10 cellular contexts compared by ENCODE assay signal in the genomic region with DNA sequence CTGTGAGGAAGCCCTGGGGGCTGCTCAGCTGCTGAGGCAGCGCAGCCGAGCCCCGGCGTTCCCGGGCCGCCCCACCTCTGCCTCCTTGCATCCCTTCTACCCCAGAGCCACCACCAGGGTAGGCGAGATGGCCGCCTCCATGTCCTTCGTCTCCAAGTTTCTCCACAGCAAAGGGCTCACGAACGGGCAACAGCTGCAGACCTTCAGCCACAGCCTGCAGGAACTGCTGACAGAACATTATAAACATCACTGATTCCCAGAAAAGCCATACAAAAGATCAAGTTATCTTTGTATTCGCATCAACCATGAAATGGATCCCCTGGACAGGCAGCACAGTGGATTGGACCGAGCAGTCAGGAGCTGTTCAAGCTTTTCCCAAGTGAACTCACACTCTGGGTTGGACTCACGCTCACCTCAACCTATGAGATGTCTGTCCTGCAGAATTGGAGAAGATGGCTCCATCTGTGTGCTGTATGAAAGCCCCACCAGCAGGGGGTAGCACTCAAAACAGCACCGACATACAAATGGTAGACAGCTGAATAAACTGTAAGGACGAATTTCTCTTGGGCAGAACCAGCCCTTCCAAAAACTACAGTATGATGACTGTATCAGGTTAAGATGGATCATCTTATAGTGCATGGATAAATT. TPM values are rescaled to one million over a fixed set of nuclear protein-coding genes. Genes with fewer than 3 reads are reported as not detected.
DNase-seq lines count a peak whose midpoint lies in the region; FAIRE-seq and TF ChIP-seq lines count a peak whose summit lies in the region.
"Had no signal": no experiment of that assay in that cellular context is flagged by ENCODE, and none has a peak within 500 bp of the region (broad histone marks: within the 10 kb centered on the region; RNA-seq: fewer than 3 reads in every experiment).

No MANE protein-coding gene starts in this region.

- no peaks in the 10 kb centered on the region for H3K9me3 Mint-ChIP-seq in activated T-cell treated with anti-CD3 and anti-CD28 coated beads, Interleukin-2, amount 50 U/mL, for 24 hours

- POLR2A ChIA-PET in RWPE1 (lab: Yijun Ruan, JAX; ENCODE audit: low non-redundant PET), result no interaction called here

- WGBS in esophagus, 2 donors, result 65 to 76% methylated on average over 16 of the region's 16 CpGs
- 75 to 90% (median 80%) methylated on average over 16 of the region's 16 CpGs for WGBS in small intestine, 3 donors

- H3K27ac ChIP-seq in esophagus (ENCODE audit: low read depth in 2 of 2, low read length in 1 of 2) (peak overlapping the region; percentile 26 to 29), small intestine (ENCODE audit: low read depth in 1 of 2, low read length in 1 of 2) (peak overlapping the region in 1 of 2 donors; percentile 68), RWPE1 (no peak overlapping the region)

- no peak overlapping the region for H3K27ac Mint-ChIP-seq in activated T-cell treated with anti-CD3 and anti-CD28 coated beads, Interleukin-2, amount 50 U/mL, for 24 hours

- H3K36me3 ChIP-seq in esophagus (ENCODE audit: control insufficient read depth in 2 of 2, insufficient read depth in 2 of 2, low read length in 1 of 2) (no peaks in the 10 kb centered on the region), small intestine (ENCODE audit: control insufficient read depth in 2 of 2, insufficient read depth in 2 of 2, low read length in 2 of 2) (no peaks in the 10 kb centered on the region)

- FAIRE-seq in small intestine (lab: Jason Lieb, UNC), result no peak
- FAIRE-seq: urothelium cell line had no signal

- CTCF ChIA-PET in RWPE1 (lab: Yijun Ruan, JAX), result interaction anchor here (0.5 to 0.6 kb wide), 2 partner anchors 24 to 42 kb away, joined by 4 read pairs; no protein-coding TSS in a partner anchor

- H3K4me1 Mint-ChIP-seq in activated T-cell treated with anti-CD3 and anti-CD28 coated beads, Interleukin-2, amount 50 U/mL, for 24 hours (ENCODE audit: low read depth), result peaks cover 2% of the 10 kb centered on the region

- H3K4me1 ChIP-seq in esophagus (ENCODE audit: control insufficient read depth in 2 of 2, insufficient read depth in 2 of 2, low read length in 1 of 2), result no peaks in the 10 kb centered on the region
- H3K4me1 ChIP-seq in small intestine (ENCODE audit: control insufficient read depth in 2 of 2, insufficient read depth in 1 of 2, low read depth in 1 of 2, low read length in 1 of 2), result no peaks in the 10 kb centered on the region

- no peak overlapping the region for H3K4me3 Mint-ChIP-seq in activated T-cell treated with anti-CD3 and anti-CD28 coated beads, Interleukin-2, amount 50 U/mL, for 24 hours

- peak; percentile 44 for TF ChIP-seq CTCF in LNCaP clone FGC (IDR thresholded peaks at IDR 0.05; ENCODE audit: control insufficient read depth, extremely low read depth, insufficient read depth)
- TF ChIP-seq CTCF in RWPE1 (conservative IDR thresholded peaks at IDR 0.05; ENCODE audit: low read depth), result no peak

- H3K27me3 ChIP-seq in esophagus (ENCODE audit: control insufficient read depth in 1 of 2, insufficient read depth in 2 of 2, low read length in 2 of 2) (no peaks in the 10 kb centered on the region), small intestine (ENCODE audit: control insufficient read depth in 2 of 2, insufficient read depth in 2 of 2, low read length in 2 of 2) (no peaks in the 10 kb centered on the region)

- no peaks in the 10 kb centered on the region for H3K27me3 Mint-ChIP-seq in activated T-cell treated with anti-CD3 and anti-CD28 coated beads, Interleukin-2, amount 50 U/mL, for 24 hours

- H3K9me3 ChIP-seq in esophagus (ENCODE audit: control insufficient read depth in 2 of 2, insufficient read depth in 1 of 2, low read depth in 1 of 2, low read length in 1 of 2), result no peaks in the 10 kb centered on the region
- no peaks in the 10 kb centered on the region for H3K9me3 ChIP-seq in small intestine (ENCODE audit: control insufficient read depth, low read depth)

- H3K4me3 ChIP-seq in LNCaP clone FGC (ENCODE audit: low read depth, low read length), result no peak overlapping the region
- no peak overlapping the region for H3K4me3 ChIP-seq in esophagus (ENCODE audit: low read depth in 1 of 2, low read length in 2 of 2)
- no peak overlapping the region for H3K4me3 ChIP-seq in small intestine (ENCODE audit: low read depth in 1 of 2, low read length in 2 of 2)

- peak; percentile 32 to 39 for DNase-seq in activated T-cell treated with anti-CD3 and anti-CD28 coated beads, Interleukin-2, amount 50 U/mL, for 48 hours
- no peak for DNase-seq in activated T-cell treated with anti-CD3 and anti-CD28 coated beads, Interleukin-2, amount 50 U/mL, for 24 hours
- DNase-seq in LNCaP clone FGC (ENCODE audit: low read depth), result no peak
- DNase-seq in small intestine, result peak; percentile 1
- no peak for DNase-seq in RWPE1 (ENCODE audit: low spot score)
- no peak for DNase-seq in NCI-H510A treated with DMSO at 0.1 percent for 48 hours (lab: John Stamatoyannopoulos, UW)
- no peak for DNase-seq in NOMO-1 (lab: John Stamatoyannopoulos, UW; ENCODE audit: unreplicated experiment in 2 of 2)
- DNase-seq: hypothalamus had no signal

- no peaks in the 10 kb centered on the region for H3K36me3 Mint-ChIP-seq in activated T-cell treated with anti-CD3 and anti-CD28 coated beads, Interleukin-2, amount 50 U/mL, for 24 hours (ENCODE audit: low read depth)

RNA-seq across cellular contexts. Expression of gene A2M, which starts 19.4 kb away (rescaled TPM):
- polyA plus RNA-seq in esophagus (10 to 100 TPM; 18.0 to 60.4 TPM), small intestine (10 to 100 TPM in 2 of 3 donors, 1 to 10 TPM in 1; 4.7 to 93.5 (median 24.9) TPM)

Comparison
In these comparisons a context has a peak if more than half of its experiments do, and no peak if none do; other contexts are left out.
1. DNase-seq: peak in activated T-cell treated with anti-CD3 and anti-CD28 coated beads, Interleukin-2, amount 50 U/mL, for 48 hours (2 of 2) and small intestine (single experiment); none in activated T-cell treated with anti-CD3 and anti-CD28 coated beads, Interleukin-2, amount 50 U/mL, for 24 hours (single experiment), LNCaP clone FGC (single experiment), RWPE1 (single experiment), NCI-H510A treated with DMSO at 0.1 percent for 48 hours (single experiment) and NOMO-1 (0 of 2).